ENCODE assay signal across 36 cellular contexts in genomic region chr12:117559978-117560377, GRCh38.
"Had no signal": no experiment of that assay in that cellular context is flagged by ENCODE, and none has a peak within 500 bp of the region (broad histone marks: within the 10 kb centered on the region; RNA-seq: fewer than 3 reads in every experiment).

No MANE protein-coding gene starts in this region.

- H3K36me3 Mint-ChIP-seq: activated CD4-positive, alpha-beta memory T cell treated with anti-CD3 and anti-CD28 coated beads for 36 hours; activated naive CD4-positive, alpha-beta T cell treated with anti-CD3 and anti-CD28 coated beads, Interleukin-2, amount 50 U/mL, for 72 hours; activated naive CD8-positive, alpha-beta T cell treated with anti-CD3 and anti-CD28 coated beads for 36 hours had no signal

- H3K27ac Mint-ChIP-seq: activated B cell treated with CpG ODN at 0.5 μM for 24 hours; activated CD4-positive, alpha-beta memory T cell treated with anti-CD3 and anti-CD28 coated beads for 36 hours; activated CD4-positive, alpha-beta T cell treated with anti-CD3 and anti-CD28 coated beads, Interleukin-2, amount 10 ng/mL, durations not matched to agents 24 days and 14 days; activated CD8-positive, alpha-beta T cell treated with anti-CD3 and anti-CD28 coated beads for 36 hours; activated naive CD4-positive, alpha-beta T cell treated with anti-CD3 and anti-CD28 coated beads for 36 hours; activated naive CD4-positive, alpha-beta T cell treated with anti-CD3 and anti-CD28 coated beads, Interleukin-2, amount 50 U/mL, for 72 hours; activated naive CD8-positive, alpha-beta T cell treated with anti-CD3 and anti-CD28 coated beads for 36 hours; activated T-cell treated with anti-CD3 and anti-CD28 coated beads, Interleukin-2, amount 50 U/mL, for 72 hours; activated T-helper 1 cell treated with anti-CD3 and anti-CD28 coated beads, Interleukin-12 subunit alpha, Interleukin-12 subunit beta, Interleukin-2, Interleukin-4 antibody, amounts not matched to agents 30 ng/mL and 10 ng/mL and 1 ng/mL, durations not matched to agents 14 hours and 24 hours and 36 hours; activated T-helper 17 cell treated with anti-CD3 and anti-CD28 coated beads, Interleukin-2, amount 50 U/mL, for 72 hours; T-helper 1 cell treated with Interleukin-12 subunit alpha and Interleukin-12 subunit beta and Interleukin-4 antibody, amounts not matched to agents 30 μg/mL and 1 μg/mL, for 36 hours; T-helper 2 cell treated with Interferon-gamma antibody and Interleukin-4, amounts not matched to agents 5 μg/mL and 100 μg/mL, for 36 hours had no signal

- H3K9me3 ChIP-seq: adrenal gland, body of pancreas, breast epithelium had no signal

- H3K27me3 ChIP-seq: adrenal gland, body of pancreas, brain microvascular endothelial cell, breast epithelium had no signal

- H3K4me3 ChIP-seq: adrenal gland, body of pancreas, breast epithelium had no signal

- FAIRE-seq: astrocyte, TTC549 had no signal

- ATAC-seq: activated CD8-positive, alpha-beta T cell treated with anti-CD3 and anti-CD28 coated beads for 36 hours; activated naive CD4-positive, alpha-beta T cell treated with anti-CD3 and anti-CD28 coated beads, Interleukin-2, amount 50 U/mL, for 72 hours; activated T-cell treated with anti-CD3 and anti-CD28 coated beads, Interleukin-2, amount 50 U/mL, for 4 hours; activated T-cell treated with anti-CD3 and anti-CD28 coated beads, Interleukin-2, amount 50 U/mL, for 72 hours; activated T-helper 17 cell treated with anti-CD3 and anti-CD28 coated beads, Interleukin-2, amount 50 U/mL, for 72 hours; body of pancreas had no signal

- H3K27me3 Mint-ChIP-seq: activated B cell treated with CpG ODN at 0.5 μM for 24 hours; activated CD4-positive, alpha-beta memory T cell treated with anti-CD3 and anti-CD28 coated beads for 36 hours; activated CD4-positive, alpha-beta T cell treated with anti-CD3 and anti-CD28 coated beads, Interleukin-2, amount 10 ng/mL, durations not matched to agents 24 days and 14 days; activated CD8-positive, alpha-beta T cell treated with anti-CD3 and anti-CD28 coated beads for 36 hours; activated naive CD8-positive, alpha-beta T cell treated with anti-CD3 and anti-CD28 coated beads for 36 hours; activated T-helper 17 cell treated with anti-CD3 and anti-CD28 coated beads, Interleukin-2, amount 50 U/mL, for 72 hours had no signal

- H3K4me1 ChIP-seq: adrenal gland, body of pancreas, breast epithelium had no signal

- DNase-seq: activated B cell treated with CpG ODN at 0.5 μM for 24 hours; activated CD4-positive, alpha-beta memory T cell treated with anti-CD3 and anti-CD28 coated beads for 36 hours; activated CD4-positive, alpha-beta T cell treated with anti-CD3 and anti-CD28 coated beads for 4 hours; activated CD4-positive, alpha-beta T cell treated with anti-CD3 and anti-CD28 coated beads, Interleukin-2, amount 10 ng/mL, durations not matched to agents 24 days and 14 days; activated CD4-positive, alpha-beta T cell treated with anti-CD3 and anti-CD28 coated beads, Interleukin-2, amount 50 U/mL, for 1 hour; activated CD4-positive, alpha-beta T cell treated with anti-CD3 and anti-CD28 coated beads, Interleukin-2, amount 50 U/mL, for 4 hours; activated CD4-positive, CD25-positive, alpha-beta regulatory T cell treated with anti-CD3 and anti-CD28 coated beads, Interleukin-2, amount 50 U/mL, for 72 hours; activated CD8-positive, alpha-beta memory T cell treated with anti-CD3 and anti-CD28 coated beads, Interleukin-2, amount 50 U/mL, for 4 hours; activated CD8-positive, alpha-beta T cell treated with anti-CD3 and anti-CD28 coated beads for 36 hours; activated effector memory CD4-positive, alpha-beta T cell treated with anti-CD3 and anti-CD28 coated beads, Interleukin-2, amount 50 U/mL, for 16 hours; activated gamma-delta T cell treated with Interleukin-2 at 50 U/mL for 16 hours; activated naive CD4-positive, alpha-beta T cell; activated naive CD4-positive, alpha-beta T cell treated with anti-CD3 and anti-CD28 coated beads for 36 hours; activated naive CD4-positive, alpha-beta T cell treated with anti-CD3 and anti-CD28 coated beads, Interleukin-2, amount 50 U/mL, for 16 hours; activated naive CD8-positive, alpha-beta T cell treated with anti-CD3 and anti-CD28 coated beads for 36 hours; activated T-cell treated with anti-CD3 and anti-CD28 coated beads for 4 hours; activated T-cell treated with anti-CD3 and anti-CD28 coated beads, Interleukin-2, amount 50 U/mL, for 1 hour; activated T-cell treated with anti-CD3 and anti-CD28 coated beads, Interleukin-2, amount 50 U/mL, for 4 hours; activated T-cell treated with anti-CD3 and anti-CD28 coated beads, Interleukin-2, amount 50 U/mL, for 72 hours; adrenal gland; amniotic stem cell; aorta; body of pancreas; brain microvascular endothelial cell; central memory CD4-positive, alpha-beta T cell; T-helper 2 cell; T-helper 9 cell had no signal

- H3K4me3 Mint-ChIP-seq: activated B cell treated with CpG ODN at 0.5 μM for 24 hours; activated CD4-positive, alpha-beta memory T cell treated with anti-CD3 and anti-CD28 coated beads for 36 hours; activated CD4-positive, alpha-beta T cell treated with anti-CD3 and anti-CD28 coated beads, Interleukin-2, amount 10 ng/mL, durations not matched to agents 24 days and 14 days; activated CD8-positive, alpha-beta T cell treated with anti-CD3 and anti-CD28 coated beads for 36 hours; activated naive CD4-positive, alpha-beta T cell treated with anti-CD3 and anti-CD28 coated beads for 36 hours; activated naive CD8-positive, alpha-beta T cell treated with anti-CD3 and anti-CD28 coated beads for 36 hours; activated T-cell treated with anti-CD3 and anti-CD28 coated beads, Interleukin-2, amount 50 U/mL, for 4 hours; activated T-cell treated with anti-CD3 and anti-CD28 coated beads, Interleukin-2, amount 50 U/mL, for 72 hours; activated T-helper 1 cell treated with anti-CD3 and anti-CD28 coated beads, Interleukin-12 subunit alpha, Interleukin-12 subunit beta, Interleukin-2, Interleukin-4 antibody, amounts not matched to agents 30 ng/mL and 10 ng/mL and 1 ng/mL, durations not matched to agents 14 hours and 24 hours and 36 hours; activated T-helper 17 cell treated with anti-CD3 and anti-CD28 coated beads, Interleukin-2, amount 50 U/mL, for 72 hours; T-helper 1 cell treated with Interleukin-12 subunit alpha and Interleukin-12 subunit beta and Interleukin-4 antibody, amounts not matched to agents 30 μg/mL and 1 μg/mL, for 36 hours; T-helper 2 cell treated with Interferon-gamma antibody and Interleukin-4, amounts not matched to agents 5 μg/mL and 100 μg/mL, for 36 hours had no signal

- H3K36me3 ChIP-seq: adrenal gland, brain microvascular endothelial cell, breast epithelium had no signal

- H3K9me3 Mint-ChIP-seq: activated B cell treated with CpG ODN at 0.5 μM for 24 hours; activated CD4-positive, alpha-beta T cell treated with anti-CD3 and anti-CD28 coated beads, Interleukin-2, amount 10 ng/mL, durations not matched to agents 24 days and 14 days; activated CD8-positive, alpha-beta T cell treated with anti-CD3 and anti-CD28 coated beads for 36 hours; activated T-cell treated with anti-CD3 and anti-CD28 coated beads, Interleukin-2, amount 50 U/mL, for 4 hours; activated T-helper 1 cell treated with anti-CD3 and anti-CD28 coated beads, Interleukin-12 subunit alpha, Interleukin-12 subunit beta, Interleukin-2, Interleukin-4 antibody, amounts not matched to agents 30 ng/mL and 10 ng/mL and 1 ng/mL, durations not matched to agents 14 hours and 24 hours and 36 hours; T-helper 2 cell treated with Interferon-gamma antibody and Interleukin-4, amounts not matched to agents 5 μg/mL and 100 μg/mL, for 36 hours had no signal

- H3K4me1 Mint-ChIP-seq: activated B cell treated with CpG ODN at 0.5 μM for 24 hours; activated CD4-positive, alpha-beta T cell treated with anti-CD3 and anti-CD28 coated beads, Interleukin-2, amount 10 ng/mL, durations not matched to agents 24 days and 14 days; activated naive CD8-positive, alpha-beta T cell treated with anti-CD3 and anti-CD28 coated beads for 36 hours; activated T-helper 17 cell treated with anti-CD3 and anti-CD28 coated beads, Interleukin-2, amount 50 U/mL, for 72 hours had no signal

- H3K27ac ChIP-seq: adrenal gland, body of pancreas, brain microvascular endothelial cell, breast epithelium, VCaP had no signal
